9 cellular contexts compared by ENCODE assay signal in genomic region chr14:91350483-91350812, GRCh38.
DNase-seq lines count a peak whose midpoint lies in the region; ATAC-seq, FAIRE-seq and TF ChIP-seq lines count a peak whose summit lies in the region.
"Had no signal": no experiment of that assay in that cellular context is flagged by ENCODE, and none has a peak within 500 bp of the region (broad histone marks: within the 10 kb centered on the region; RNA-seq: fewer than 3 reads in every experiment).

No MANE protein-coding gene starts in this region.

- H3K4me3 ChIP-seq in liver (ENCODE audit: low read depth in 1 of 3, low read length in 3 of 3) (peak overlapping the region in 2 of 3 donors; percentile 32 to 56), HepG2 (replicated peaks in 1 of 3; ENCODE audit: insufficient read depth in 1 of 3, low read depth in 2 of 3, low read length in 3 of 3) (no peak overlapping the region), upper lobe of left lung (peak overlapping the region in 2 of 4 donors; percentile 39 to 43)

- no peak for TF ChIP-seq EP300 in HepG2 (IDR thresholded peaks at IDR 0.05; ENCODE audit: low read depth in 2 of 2, low read length in 2 of 2)
- TF ChIP-seq EP300 in HepG2 (CRISPR knock-in tag; IDR thresholded peaks at IDR 0.05; ENCODE audit: borderline replicate concordance): no peak
- TF ChIP-seq EP300 in upper lobe of left lung (IDR thresholded peaks at IDR 0.05): no peak

- intact Hi-C loops in HepG2 (cut with micrococcal nuclease; ENCODE audit: unreplicated experiment): no loop called here

- peaks cover 4% of the 10 kb centered on the region for H3K27me3 Mint-ChIP-seq in chondrocyte (ENCODE audit: low read depth)

- H3K9ac ChIP-seq in liver (ENCODE audit: low read depth in 1 of 2, low read length in 2 of 2): no peak overlapping the region
- no peak overlapping the region for H3K9ac ChIP-seq in HepG2 (ENCODE audit: insufficient read depth, low read depth, low read length)

- in situ Hi-C loops in HepG2 (cut with HindIII; ENCODE audit: extremely low pct_ligation_motif_present, low pct_unique_long_range_greater_than_20kb) (no loop called here), GM13977 (cut with MboI; ENCODE audit: low pct_unique_long_range_greater_than_20kb, low sequenced_read_pairs, unreplicated experiment) (no loop called here)

- H3K27me3 ChIP-seq in liver (ENCODE audit: control insufficient read depth in 4 of 4, insufficient read depth in 4 of 4, low read length in 3 of 4) (no peaks in the 10 kb centered on the region), HepG2 (ENCODE audit: control insufficient read depth in 1 of 2, insufficient read depth in 2 of 2, low read length in 2 of 2) (no peaks in the 10 kb centered on the region), upper lobe of left lung (no peaks in the 10 kb centered on the region)

- TF ChIP-seq RAD21 in liver (IDR thresholded peaks at IDR 0.05) (no peak), HepG2 (CRISPR knock-in tag; IDR thresholded peaks at IDR 0.05) (no peak)

- no peak overlapping the region for H2AFZ ChIP-seq in HepG2 (ENCODE audit: low read length)

- no peak for ATAC-seq in HepG2
- ATAC-seq in HG03442 (IDR thresholded peaks at IDR 0.05; ENCODE audit: unreplicated experiment): peak; percentile 0
- ATAC-seq in upper lobe of left lung (ENCODE audit: low FRiP score in 2 of 2): no peak
- ATAC-seq in GM18858 (IDR thresholded peaks at IDR 0.05; ENCODE audit: unreplicated experiment): no peak

- H3K9me3 Mint-ChIP-seq in chondrocyte (ENCODE audit: low read depth): no peaks in the 10 kb centered on the region

- CTCF ChIA-PET in HepG2 (lab: Yijun Ruan, JAX; ENCODE audit: low intra/inter-chr PET ratio, low total read pairs): no interaction called here

- no peak for TF ChIP-seq CTCF in liver (IDR thresholded peaks at IDR 0.05; ENCODE audit: low read depth, low read length, missing input control)
- no peak for TF ChIP-seq CTCF in HepG2 (CRISPR knock-in tag; IDR thresholded peaks at IDR 0.05)
- TF ChIP-seq CTCF in chondrocyte (IDR thresholded peaks at IDR 0.05): no peak
- no peak for TF ChIP-seq CTCF in upper lobe of left lung (IDR thresholded peaks at IDR 0.05)
- TF ChIP-seq CTCF in GM13977 (IDR thresholded peaks at IDR 0.05; ENCODE audit: extremely low read depth, insufficient read depth, missing control alignments): no peak

- no peaks in the 10 kb centered on the region for H3K79me2 ChIP-seq in HepG2 (ENCODE audit: insufficient read depth, low read length)

- peaks cover 0 to 21% (median 13%) of the 10 kb centered on the region in 4 donors for H3K4me1 ChIP-seq in liver (ENCODE audit: control insufficient read depth in 4 of 4, insufficient read depth in 4 of 4, low read length in 3 of 4)
- 0 out of 2 replicates have a peak, but pooled peaks cover 7% of the 10 kb centered on the region for H3K4me1 ChIP-seq in HepG2 (ENCODE audit: insufficient read depth, low read length)
- H3K4me1 ChIP-seq in upper lobe of left lung: peaks cover 37 to 67% (median 51%) of the 10 kb centered on the region in 4 donors

- peaks cover 2% of the 10 kb centered on the region for H3K36me3 Mint-ChIP-seq in chondrocyte (ENCODE audit: low read depth)

- no peak overlapping the region for H3K27ac Mint-ChIP-seq in chondrocyte (ENCODE audit: unreplicated experiment)

- FAIRE-seq in HepG2 (lab: Jason Lieb, UNC): no peak

- TF ChIP-seq POLR2A in HepG2 (IDR thresholded peaks at IDR 0.05; ENCODE audit: insufficient read depth in 1 of 2, low read depth in 2 of 2, low read length in 2 of 2) (no peak), upper lobe of left lung (IDR thresholded peaks at IDR 0.05) (no peak)

- no TSS peak for BruUV-seq in HepG2 (replicated peaks; lab: Mats Ljungman, UMichigan)

- H3K9me3 ChIP-seq in liver (ENCODE audit: control insufficient read depth in 4 of 4, low read length in 3 of 4) (no peaks in the 10 kb centered on the region), HepG2 (ENCODE audit: low read length) (no peaks in the 10 kb centered on the region), upper lobe of left lung (no peaks in the 10 kb centered on the region)

- no peak for DNase-seq in HepG2 (ENCODE audit: low spot score)
- DNase-seq in chondrocyte (ENCODE audit: low spot score): peak; percentile 27
- DNase-seq in upper lobe of left lung: no peak
- DNase-seq in NCI-H510A (lab: John Stamatoyannopoulos, UW): no peak
- no peak for DNase-seq in GM13977 (ENCODE audit: low spot score)
- DNase-seq: IMR-90 had no signal

- H3K4me1 Mint-ChIP-seq in chondrocyte (ENCODE audit: low read depth): no peaks in the 10 kb centered on the region

- H3K4me2 ChIP-seq in HepG2 (ENCODE audit: low read depth, low read length): no peak overlapping the region

- POLR2A ChIA-PET in HepG2 (lab: Yijun Ruan, JAX): no interaction called here

- H4K20me1 ChIP-seq in HepG2 (ENCODE audit: insufficient read depth, low read length): no peaks in the 10 kb centered on the region

- no peak overlapping the region for H3K4me3 Mint-ChIP-seq in chondrocyte (ENCODE audit: unreplicated experiment)

- H3K36me3 ChIP-seq in liver (ENCODE audit: control insufficient read depth in 4 of 4, insufficient read depth in 3 of 4, low read depth in 1 of 4, low read length in 3 of 4) (no peaks in the 10 kb centered on the region), HepG2 (replicated peaks in 1 of 2; ENCODE audit: control insufficient read depth in 1 of 2, insufficient read depth in 2 of 2, low read length in 2 of 2) (peaks cover 0 to 7% of the 10 kb centered on the region in 2 experiments; a peak in 1 of 5 replicates), upper lobe of left lung (no peaks in the 10 kb centered on the region)

- 42% methylated on average over 1 of the region's 1 CpG for WGBS in liver
- 60% methylated on average over 1 of the region's 1 CpG for WGBS in HepG2 (ENCODE audit: low lambda C conversion rate)
- 50% methylated on average over 1 of the region's 1 CpG for WGBS in upper lobe of left lung, 2 donors

- H3K27ac ChIP-seq in liver (ENCODE audit: low read depth in 1 of 2, low read length in 2 of 2) (no peak overlapping the region), HepG2 (ENCODE audit: extremely low read length, insufficient read depth, low read length) (no peak overlapping the region), upper lobe of left lung (peak overlapping the region; percentile 30 to 87 (median 75))

TF ChIP-seq in liver, 16 proteins besides CTCF, POLR2A, EP300 and RAD21:
- no peak for TF ChIP-seq FOXA1 (IDR thresholded peaks at IDR 0.05)
- TF ChIP-seq EGR1 (IDR thresholded peaks at IDR 0.05; ENCODE audit: low read depth in 2 of 2): no peak
- TF ChIP-seq NR2F2 (IDR thresholded peaks at IDR 0.05): no peak

TF ChIP-seq in HepG2, 621 proteins besides CTCF, POLR2A, EP300 and RAD21 (continues in another document):
- TF ChIP-seq ZNF362 (CRISPR knock-in tag; IDR thresholded peaks at IDR 0.05; ENCODE audit: borderline replicate concordance) (no peak), HHEX (CRISPR knock-in tag; IDR thresholded peaks at IDR 0.05) (no peak), ZNF33B (CRISPR knock-in tag; IDR thresholded peaks at IDR 0.05) (no peak), MTA3 (CRISPR knock-in tag; IDR thresholded peaks at IDR 0.05) (no peak), ZNF556 (CRISPR knock-in tag; IDR thresholded peaks at IDR 0.05; ENCODE audit: borderline replicate concordance) (no peak), ATF5 (CRISPR knock-in tag; IDR thresholded peaks at IDR 0.05; ENCODE audit: low read depth) (no peak)
- TF ChIP-seq, protein P1, sequence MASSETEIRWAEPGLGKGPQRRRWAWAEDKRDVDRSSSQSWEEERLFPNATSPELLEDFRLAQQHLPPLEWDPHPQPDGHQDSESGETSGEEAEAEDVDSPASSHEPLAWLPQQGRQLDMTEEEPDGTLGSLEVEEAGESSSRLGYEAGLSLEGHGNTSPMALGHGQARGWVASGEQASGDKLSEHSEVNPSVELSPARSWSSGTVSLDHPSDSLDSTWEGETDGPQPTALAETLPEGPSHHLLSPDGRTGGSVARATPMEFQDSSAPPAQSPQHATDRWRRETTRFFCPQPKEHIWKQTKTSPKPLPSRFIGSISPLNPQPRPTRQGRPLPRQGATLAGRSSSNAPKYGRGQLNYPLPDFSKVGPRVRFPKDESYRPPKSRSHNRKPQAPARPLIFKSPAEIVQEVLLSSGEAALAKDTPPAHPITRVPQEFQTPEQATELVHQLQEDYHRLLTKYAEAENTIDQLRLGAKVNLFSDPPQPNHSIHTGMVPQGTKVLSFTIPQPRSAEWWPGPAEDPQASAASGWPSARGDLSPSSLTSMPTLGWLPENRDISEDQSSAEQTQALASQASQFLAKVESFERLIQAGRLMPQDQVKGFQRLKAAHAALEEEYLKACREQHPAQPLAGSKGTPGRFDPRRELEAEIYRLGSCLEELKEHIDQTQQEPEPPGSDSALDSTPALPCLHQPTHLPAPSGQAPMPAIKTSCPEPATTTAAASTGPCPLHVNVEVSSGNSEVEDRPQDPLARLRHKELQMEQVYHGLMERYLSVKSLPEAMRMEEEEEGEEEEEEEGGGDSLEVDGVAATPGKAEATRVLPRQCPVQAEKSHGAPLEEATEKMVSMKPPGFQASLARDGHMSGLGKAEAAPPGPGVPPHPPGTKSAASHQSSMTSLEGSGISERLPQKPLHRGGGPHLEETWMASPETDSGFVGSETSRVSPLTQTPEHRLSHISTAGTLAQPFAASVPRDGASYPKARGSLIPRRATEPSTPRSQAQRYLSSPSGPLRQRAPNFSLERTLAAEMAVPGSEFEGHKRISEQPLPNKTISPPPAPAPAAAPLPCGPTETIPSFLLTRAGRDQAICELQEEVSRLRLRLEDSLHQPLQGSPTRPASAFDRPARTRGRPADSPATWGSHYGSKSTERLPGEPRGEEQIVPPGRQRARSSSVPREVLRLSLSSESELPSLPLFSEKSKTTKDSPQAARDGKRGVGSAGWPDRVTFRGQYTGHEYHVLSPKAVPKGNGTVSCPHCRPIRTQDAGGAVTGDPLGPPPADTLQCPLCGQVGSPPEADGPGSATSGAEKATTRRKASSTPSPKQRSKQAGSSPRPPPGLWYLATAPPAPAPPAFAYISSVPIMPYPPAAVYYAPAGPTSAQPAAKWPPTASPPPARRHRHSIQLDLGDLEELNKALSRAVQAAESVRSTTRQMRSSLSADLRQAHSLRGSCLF (CRISPR knock-in tag; IDR thresholded peaks at IDR 0.05; ENCODE audit: borderline replicate concordance): no peak

Comparison
In these comparisons a context has a peak if more than half of its experiments do, and no peak if none do; other contexts are left out.
1. H3K4me3 ChIP-seq: peak in liver (2 of 3); none in HepG2 (0 of 3).
2. H3K27ac ChIP-seq: peak in upper lobe of left lung (4 of 4); none in liver (0 of 2) and HepG2 (single experiment).